Comparison of ENCODE assay signal across 1 cellular context in genomic region chr1:1889090-1889750, GRCh38.
TF ChIP-seq lines count a peak whose summit lies in the region.

No MANE protein-coding gene starts in this region.

TF ChIP-seq in K562, 482 proteins besides CTCF, POLR2A, EP300 and RAD21 (continued from another document and continues in another):
- TF ChIP-seq SMARCC2 (IDR thresholded peaks at IDR 0.05; ENCODE audit: low read depth) (no peak), ELF2 (CRISPR knock-in tag; IDR thresholded peaks at IDR 0.05) (no peak), GATAD2B (IDR thresholded peaks at IDR 0.05; ENCODE audit: borderline replicate concordance) (no peak), CREBBP (IDR thresholded peaks at IDR 0.05; ENCODE audit: low read depth, low read length) (no peak), HLTF (IDR thresholded peaks at IDR 0.05) (0 out of 2 replicates have a peak, but pooled peaks have one; percentile 17), ZNF239 (CRISPR knock-in tag; IDR thresholded peaks at IDR 0.05) (no peak), KDM5B (IDR thresholded peaks at IDR 0.05; ENCODE audit: insufficient replicate concordance, low read depth, low read length) (no peak), THRB (CRISPR knock-in tag; conservative IDR thresholded peaks at IDR 0.05) (no peak), ZEB2 (IDR thresholded peaks at IDR 0.05) (no peak), EZH2 (IDR thresholded peaks at IDR 0.05; ENCODE audit: borderline replicate concordance, low read depth, low read length) (no peak), ZNF699 (CRISPR knock-in tag; IDR thresholded peaks at IDR 0.05; ENCODE audit: insufficient replicate concordance) (no peak), TCF7L2 (IDR thresholded peaks at IDR 0.05; ENCODE audit: low read depth, low read length) (no peak), ZNF407 (IDR thresholded peaks at IDR 0.05; ENCODE audit: low read depth) (no peak), SMAD1 (IDR thresholded peaks at IDR 0.05; ENCODE audit: low read depth, low read length, partially characterized antibody) (no peak), ZNF175 (CRISPR knock-in tag; IDR thresholded peaks at IDR 0.05; ENCODE audit: low read depth) (no peak), ZNF41 (CRISPR knock-in tag; conservative IDR thresholded peaks at IDR 0.05) (no peak), CBX1 (IDR thresholded peaks at IDR 0.05; ENCODE audit: low read depth) (no peak), ZNF592 (IDR thresholded peaks at IDR 0.05) (no peak), CTBP1 (IDR thresholded peaks at IDR 0.05; ENCODE audit: borderline replicate concordance) (no peak), ZNF551 (CRISPR knock-in tag; IDR thresholded peaks at IDR 0.05) (no peak), FOXA1 (IDR thresholded peaks at IDR 0.05; ENCODE audit: borderline replicate concordance) (no peak), ZZZ3 (IDR thresholded peaks at IDR 0.05) (no peak), TBP (optimal IDR thresholded peaks at IDR 0.05; ENCODE audit: low read depth, low read length) (peak; percentile 35), SMAD4 (CRISPR knock-in tag; conservative IDR thresholded peaks at IDR 0.05) (no peak), ZSCAN32 (CRISPR knock-in tag; IDR thresholded peaks at IDR 0.05) (no peak), KDM1A (IDR thresholded peaks at IDR 0.05) (0 out of 4 replicates have a peak, but pooled peaks of 1 of the 2 experiments have one; percentile 26), ZNF408 (CRISPR knock-in tag; IDR thresholded peaks at IDR 0.05; ENCODE audit: low read depth) (no peak), FOS (IDR thresholded peaks at IDR 0.05; ENCODE audit: extremely low read depth, insufficient read length) (no peak), NCOA6 (IDR thresholded peaks at IDR 0.05) (no peak), RCOR1 (IDR thresholded peaks at IDR 0.05; ENCODE audit: borderline replicate concordance in 1 of 2, low read depth in 2 of 2, low read length in 2 of 2) (0 out of 4 replicates have a peak, but pooled peaks of 1 of the 2 experiments have one; percentile 24), SIRT6 (IDR thresholded peaks at IDR 0.05; ENCODE audit: low read depth, low read length) (no peak), NFIC (IDR thresholded peaks at IDR 0.05) (no peak), BRF1 (IDR thresholded peaks at IDR 0.05; ENCODE audit: borderline replicate concordance, extremely low read depth, insufficient read length) (no peak), PHF21A (IDR thresholded peaks at IDR 0.05; ENCODE audit: borderline replicate concordance, low read depth) (no peak), MAFK (IDR thresholded peaks at IDR 0.05; ENCODE audit: low read length) (no peak), GMEB1 (CRISPR knock-in tag; IDR thresholded peaks at IDR 0.05) (no peak), CREB5 (CRISPR knock-in tag; IDR thresholded peaks at IDR 0.05) (no peak), LARP7 (IDR thresholded peaks at IDR 0.05) (no peak), MED1 (CRISPR knock-in tag; IDR thresholded peaks at IDR 0.05; ENCODE audit: borderline replicate concordance) (no peak), SOX6 (IDR thresholded peaks at IDR 0.05) (no peak), ZNF24 (IDR thresholded peaks at IDR 0.05) (no peak)
- TF ChIP-seq, protein P1, sequence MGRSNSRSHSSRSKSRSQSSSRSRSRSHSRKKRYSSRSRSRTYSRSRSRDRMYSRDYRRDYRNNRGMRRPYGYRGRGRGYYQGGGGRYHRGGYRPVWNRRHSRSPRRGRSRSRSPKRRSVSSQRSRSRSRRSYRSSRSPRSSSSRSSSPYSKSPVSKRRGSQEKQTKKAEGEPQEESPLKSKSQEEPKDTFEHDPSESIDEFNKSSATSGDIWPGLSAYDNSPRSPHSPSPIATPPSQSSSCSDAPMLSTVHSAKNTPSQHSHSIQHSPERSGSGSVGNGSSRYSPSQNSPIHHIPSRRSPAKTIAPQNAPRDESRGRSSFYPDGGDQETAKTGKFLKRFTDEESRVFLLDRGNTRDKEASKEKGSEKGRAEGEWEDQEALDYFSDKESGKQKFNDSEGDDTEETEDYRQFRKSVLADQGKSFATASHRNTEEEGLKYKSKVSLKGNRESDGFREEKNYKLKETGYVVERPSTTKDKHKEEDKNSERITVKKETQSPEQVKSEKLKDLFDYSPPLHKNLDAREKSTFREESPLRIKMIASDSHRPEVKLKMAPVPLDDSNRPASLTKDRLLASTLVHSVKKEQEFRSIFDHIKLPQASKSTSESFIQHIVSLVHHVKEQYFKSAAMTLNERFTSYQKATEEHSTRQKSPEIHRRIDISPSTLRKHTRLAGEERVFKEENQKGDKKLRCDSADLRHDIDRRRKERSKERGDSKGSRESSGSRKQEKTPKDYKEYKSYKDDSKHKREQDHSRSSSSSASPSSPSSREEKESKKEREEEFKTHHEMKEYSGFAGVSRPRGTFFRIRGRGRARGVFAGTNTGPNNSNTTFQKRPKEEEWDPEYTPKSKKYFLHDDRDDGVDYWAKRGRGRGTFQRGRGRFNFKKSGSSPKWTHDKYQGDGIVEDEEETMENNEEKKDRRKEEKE (IDR thresholded peaks at IDR 0.05; ENCODE audit: borderline replicate concordance in 1 of 2, control insufficient read depth in 1 of 2, low read depth in 2 of 2, low read length in 1 of 2): 0 out of 4 replicates have a peak, but pooled peaks of 1 of the 2 experiments have one; percentile 42
- TF ChIP-seq, protein P2, sequence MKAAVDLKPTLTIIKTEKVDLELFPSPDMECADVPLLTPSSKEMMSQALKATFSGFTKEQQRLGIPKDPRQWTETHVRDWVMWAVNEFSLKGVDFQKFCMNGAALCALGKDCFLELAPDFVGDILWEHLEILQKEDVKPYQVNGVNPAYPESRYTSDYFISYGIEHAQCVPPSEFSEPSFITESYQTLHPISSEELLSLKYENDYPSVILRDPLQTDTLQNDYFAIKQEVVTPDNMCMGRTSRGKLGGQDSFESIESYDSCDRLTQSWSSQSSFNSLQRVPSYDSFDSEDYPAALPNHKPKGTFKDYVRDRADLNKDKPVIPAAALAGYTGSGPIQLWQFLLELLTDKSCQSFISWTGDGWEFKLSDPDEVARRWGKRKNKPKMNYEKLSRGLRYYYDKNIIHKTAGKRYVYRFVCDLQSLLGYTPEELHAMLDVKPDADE (conservative IDR thresholded peaks at IDR 0.05; ENCODE audit: control insufficient read depth, low read depth, low read length): no peak
- TF ChIP-seq, protein P3, sequence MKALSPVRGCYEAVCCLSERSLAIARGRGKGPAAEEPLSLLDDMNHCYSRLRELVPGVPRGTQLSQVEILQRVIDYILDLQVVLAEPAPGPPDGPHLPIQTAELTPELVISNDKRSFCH (CRISPR knock-in tag; IDR thresholded peaks at IDR 0.05): no peak
- TF ChIP-seq, protein P3 (tag; IDR thresholded peaks at IDR 0.05): no peak
